Comparison of ENCODE assay signal across 37 cellular contexts in genomic region chr14:94382099-94382498, GRCh38. TPM values are rescaled to one million over a fixed set of nuclear protein-coding genes. Genes with fewer than 3 reads are reported as not detected.
"Had no signal": no experiment of that assay in that cellular context is flagged by ENCODE, and none has a peak within 500 bp of the region (broad histone marks: within the 10 kb centered on the region; RNA-seq: fewer than 3 reads in every experiment).

No MANE protein-coding gene starts in this region.

- H3K27ac ChIP-seq: adrenal gland, body of pancreas, brain microvascular endothelial cell, breast epithelium, VCaP had no signal

- H3K4me3 ChIP-seq: adrenal gland, body of pancreas, breast epithelium had no signal

- H3K9me3 ChIP-seq: adrenal gland, body of pancreas, breast epithelium had no signal

- DNase-seq: activated B cell treated with CpG ODN at 0.5 μM for 24 hours; activated CD4-positive, alpha-beta memory T cell treated with anti-CD3 and anti-CD28 coated beads for 36 hours; activated CD4-positive, alpha-beta T cell treated with anti-CD3 and anti-CD28 coated beads for 48 hours; activated CD4-positive, alpha-beta T cell treated with anti-CD3 and anti-CD28 coated beads, Interleukin-2, amount 10 ng/mL, durations not matched to agents 7 days and 5 days; activated CD4-positive, alpha-beta T cell treated with anti-CD3 and anti-CD28 coated beads, Interleukin-2, amount 50 U/mL, for 4 hours; activated CD4-positive, CD25-positive, alpha-beta regulatory T cell treated with anti-CD3 and anti-CD28 coated beads, Interleukin-2, amount 50 U/mL, for 72 hours; activated CD8-positive, alpha-beta memory T cell treated with anti-CD3 and anti-CD28 coated beads, Interleukin-2, amount 50 U/mL, for 4 hours; activated CD8-positive, alpha-beta T cell treated with anti-CD3 and anti-CD28 coated beads for 36 hours; activated effector memory CD4-positive, alpha-beta T cell treated with Interleukin-2 at 50 U/mL for 16 hours; activated gamma-delta T cell; activated naive CD4-positive, alpha-beta T cell treated with anti-CD3 and anti-CD28 coated beads for 36 hours; activated naive CD4-positive, alpha-beta T cell treated with anti-CD3 and anti-CD28 coated beads, Interleukin-2, amount 50 U/mL, for 16 hours; activated naive CD8-positive, alpha-beta T cell treated with anti-CD3 and anti-CD28 coated beads for 36 hours; activated T-cell treated with anti-CD3 and anti-CD28 coated beads for 4 hours; activated T-cell treated with anti-CD3 and anti-CD28 coated beads, Interleukin-2, amount 50 U/mL, for 1 hour; activated T-cell treated with anti-CD3 and anti-CD28 coated beads, Interleukin-2, amount 50 U/mL, for 4 hours; activated T-cell treated with anti-CD3 and anti-CD28 coated beads, Interleukin-2, amount 50 U/mL, for 72 hours; adrenal gland; amniotic stem cell; aorta; brain microvascular endothelial cell; central memory CD4-positive, alpha-beta T cell; T-cell; T-helper 2 cell; T-helper 9 cell had no signal

- H3K36me3 Mint-ChIP-seq: activated CD4-positive, alpha-beta memory T cell treated with anti-CD3 and anti-CD28 coated beads for 36 hours; activated naive CD4-positive, alpha-beta T cell treated with anti-CD3 and anti-CD28 coated beads, Interleukin-2, amount 50 U/mL, for 72 hours; activated naive CD8-positive, alpha-beta T cell treated with anti-CD3 and anti-CD28 coated beads for 36 hours; T-cell had no signal

- H3K9me3 Mint-ChIP-seq: activated B cell treated with CpG ODN at 0.5 μM for 24 hours; activated CD4-positive, alpha-beta memory T cell treated with anti-CD3 and anti-CD28 coated beads for 36 hours; activated CD4-positive, alpha-beta T cell treated with anti-CD3 and anti-CD28 coated beads, Interleukin-2, amount 10 ng/mL, durations not matched to agents 7 days and 5 days; activated CD8-positive, alpha-beta T cell treated with anti-CD3 and anti-CD28 coated beads for 36 hours; activated naive CD4-positive, alpha-beta T cell treated with anti-CD3 and anti-CD28 coated beads for 36 hours; activated naive CD4-positive, alpha-beta T cell treated with anti-CD3 and anti-CD28 coated beads, Interleukin-2, amount 50 U/mL, for 72 hours; activated naive CD8-positive, alpha-beta T cell treated with anti-CD3 and anti-CD28 coated beads for 36 hours; activated T-cell treated with anti-CD3 and anti-CD28 coated beads, Interleukin-2, amount 50 U/mL, for 4 hours; activated T-cell treated with anti-CD3 and anti-CD28 coated beads, Interleukin-2, amount 50 U/mL, for 72 hours; activated T-helper 1 cell treated with anti-CD3 and anti-CD28 coated beads, Interleukin-12 subunit alpha, Interleukin-12 subunit beta, Interleukin-2, Interleukin-4 antibody, amounts not matched to agents 30 ng/mL and 10 ng/mL and 1 ng/mL, durations not matched to agents 14 hours and 24 hours and 36 hours; activated T-helper 2 cell treated with anti-CD3 and anti-CD28 coated beads, Interferon-gamma antibody, Interleukin-2, Interleukin-4, amounts not matched to agents 10 μg/mL and 5 μg/mL and 100 μg/mL, durations not matched to agents 14 hours and 24 hours and 36 hours; T-cell; T-helper 2 cell treated with Interferon-gamma antibody and Interleukin-4, amounts not matched to agents 5 μg/mL and 100 μg/mL, for 36 hours had no signal

- FAIRE-seq: astrocyte, TTC549 had no signal

- H3K4me1 Mint-ChIP-seq: activated B cell treated with CpG ODN at 0.5 μM for 24 hours; activated CD4-positive, alpha-beta T cell treated with anti-CD3 and anti-CD28 coated beads, Interleukin-2, amount 10 ng/mL, durations not matched to agents 7 days and 5 days; T-cell had no signal

- H3K4me3 Mint-ChIP-seq: activated B cell treated with CpG ODN at 0.5 μM for 24 hours; activated CD4-positive, alpha-beta memory T cell treated with anti-CD3 and anti-CD28 coated beads for 36 hours; activated CD4-positive, alpha-beta T cell treated with anti-CD3 and anti-CD28 coated beads, Interleukin-2, amount 10 ng/mL, durations not matched to agents 7 days and 5 days; activated CD8-positive, alpha-beta T cell treated with anti-CD3 and anti-CD28 coated beads for 36 hours; activated naive CD4-positive, alpha-beta T cell treated with anti-CD3 and anti-CD28 coated beads for 36 hours; activated naive CD8-positive, alpha-beta T cell treated with anti-CD3 and anti-CD28 coated beads for 36 hours; activated T-cell treated with anti-CD3 and anti-CD28 coated beads, Interleukin-2, amount 50 U/mL, for 4 hours; activated T-cell treated with anti-CD3 and anti-CD28 coated beads, Interleukin-2, amount 50 U/mL, for 72 hours; activated T-helper 1 cell treated with anti-CD3 and anti-CD28 coated beads, Interleukin-12 subunit alpha, Interleukin-12 subunit beta, Interleukin-2, Interleukin-4 antibody, amounts not matched to agents 30 ng/mL and 10 ng/mL and 1 ng/mL, durations not matched to agents 14 hours and 24 hours and 36 hours; T-cell; T-helper 2 cell treated with Interferon-gamma antibody and Interleukin-4, amounts not matched to agents 5 μg/mL and 100 μg/mL, for 36 hours had no signal

- H3K27me3 Mint-ChIP-seq: activated CD4-positive, alpha-beta memory T cell treated with anti-CD3 and anti-CD28 coated beads for 36 hours; activated CD4-positive, alpha-beta T cell treated with anti-CD3 and anti-CD28 coated beads, Interleukin-2, amount 10 ng/mL, durations not matched to agents 7 days and 5 days; activated CD8-positive, alpha-beta T cell treated with anti-CD3 and anti-CD28 coated beads for 36 hours; activated naive CD8-positive, alpha-beta T cell treated with anti-CD3 and anti-CD28 coated beads for 36 hours had no signal

- H3K4me1 ChIP-seq: adrenal gland, breast epithelium had no signal

- H3K36me3 ChIP-seq: adrenal gland, brain microvascular endothelial cell, breast epithelium had no signal

- H3K27me3 ChIP-seq: adrenal gland, body of pancreas, brain microvascular endothelial cell, breast epithelium had no signal

- H3K27ac Mint-ChIP-seq: activated B cell treated with CpG ODN at 0.5 μM for 24 hours; activated CD4-positive, alpha-beta memory T cell treated with anti-CD3 and anti-CD28 coated beads for 36 hours; activated CD4-positive, alpha-beta T cell treated with anti-CD3 and anti-CD28 coated beads, Interleukin-2, amount 10 ng/mL, durations not matched to agents 7 days and 5 days; activated naive CD4-positive, alpha-beta T cell treated with anti-CD3 and anti-CD28 coated beads for 36 hours; activated naive CD8-positive, alpha-beta T cell treated with anti-CD3 and anti-CD28 coated beads for 36 hours; activated T-cell treated with anti-CD3 and anti-CD28 coated beads, Interleukin-2, amount 50 U/mL, for 72 hours; activated T-helper 1 cell treated with anti-CD3 and anti-CD28 coated beads, Interleukin-12 subunit alpha, Interleukin-12 subunit beta, Interleukin-2, Interleukin-4 antibody, amounts not matched to agents 30 ng/mL and 10 ng/mL and 1 ng/mL, durations not matched to agents 14 hours and 24 hours and 36 hours; activated T-helper 2 cell treated with anti-CD3 and anti-CD28 coated beads, Interferon-gamma antibody, Interleukin-2, Interleukin-4, amounts not matched to agents 10 μg/mL and 5 μg/mL and 100 μg/mL, durations not matched to agents 14 hours and 24 hours and 36 hours; T-cell; T-helper 2 cell treated with Interferon-gamma antibody and Interleukin-4, amounts not matched to agents 5 μg/mL and 100 μg/mL, for 36 hours had no signal

- ATAC-seq: activated CD8-positive, alpha-beta T cell treated with anti-CD3 and anti-CD28 coated beads for 36 hours; activated naive CD4-positive, alpha-beta T cell treated with anti-CD3 and anti-CD28 coated beads, Interleukin-2, amount 50 U/mL, for 72 hours; activated T-cell treated with anti-CD3 and anti-CD28 coated beads, Interleukin-2, amount 50 U/mL, for 4 hours; activated T-cell treated with anti-CD3 and anti-CD28 coated beads, Interleukin-2, amount 50 U/mL, for 72 hours; body of pancreas; T-cell had no signal

RNA-seq across cellular contexts. Expression of gene SERPINA1, which starts 6.3 kb away (rescaled TPM):
- total RNA-seq: activated T-helper 1 cell treated with anti-CD3 and anti-CD28 coated beads, Interleukin-12 subunit alpha, Interleukin-12 subunit beta, Interleukin-2, Interleukin-4 antibody, amounts not matched to agents 30 ng/mL and 10 ng/mL and 1 ng/mL, durations not matched to agents 14 hours and 24 hours and 36 hours had no signal

RNA-seq across cellular contexts. Expression of gene SERPINA2, which starts 15.6 kb away (rescaled TPM):
- total RNA-seq: activated B cell treated with CpG ODN at 0.5 μM for 24 hours; activated CD4-positive, alpha-beta memory T cell treated with anti-CD3 and anti-CD28 coated beads for 36 hours; activated CD4-positive, alpha-beta T cell treated with anti-CD3 and anti-CD28 coated beads, Interleukin-2, amount 10 ng/mL, durations not matched to agents 7 days and 5 days; activated CD8-positive, alpha-beta memory T cell treated with anti-CD3 and anti-CD28 coated beads for 36 hours; activated CD8-positive, alpha-beta T cell treated with anti-CD3 and anti-CD28 coated beads for 36 hours; activated naive CD4-positive, alpha-beta T cell treated with anti-CD3 and anti-CD28 coated beads for 36 hours; activated naive CD4-positive, alpha-beta T cell treated with anti-CD3 and anti-CD28 coated beads, Interleukin-2, amount 50 U/mL, for 72 hours; activated naive CD8-positive, alpha-beta T cell treated with anti-CD3 and anti-CD28 coated beads for 36 hours; activated T-cell treated with anti-CD3 and anti-CD28 coated beads, Interleukin-2, amount 50 U/mL, for 4 hours; activated T-cell treated with anti-CD3 and anti-CD28 coated beads, Interleukin-2, amount 50 U/mL, for 72 hours; activated T-helper 1 cell treated with anti-CD3 and anti-CD28 coated beads, Interleukin-12 subunit alpha, Interleukin-12 subunit beta, Interleukin-2, Interleukin-4 antibody, amounts not matched to agents 30 ng/mL and 10 ng/mL and 1 ng/mL, durations not matched to agents 14 hours and 24 hours and 36 hours; activated T-helper 2 cell treated with anti-CD3 and anti-CD28 coated beads, Interferon-gamma antibody, Interleukin-2, Interleukin-4, amounts not matched to agents 10 μg/mL and 5 μg/mL and 100 μg/mL, durations not matched to agents 14 hours and 24 hours and 36 hours; adrenal gland; aorta; astrocyte; body of pancreas; breast epithelium; cardiac septum; T-cell; T-helper 1 cell treated with Interleukin-12 subunit alpha and Interleukin-12 subunit beta and Interleukin-4 antibody, amounts not matched to agents 30 ng/mL and 1 ng/mL, for 36 hours had no signal
- polyA plus RNA-seq: adrenal gland, aorta had no signal

RNA-seq across cellular contexts. Expression of gene SERPINA6, which starts 59.0 kb away (rescaled TPM):
- total RNA-seq: activated B cell treated with CpG ODN at 0.5 μM for 24 hours; activated CD4-positive, alpha-beta memory T cell treated with anti-CD3 and anti-CD28 coated beads for 36 hours; activated CD4-positive, alpha-beta T cell treated with anti-CD3 and anti-CD28 coated beads, Interleukin-2, amount 10 ng/mL, durations not matched to agents 7 days and 5 days; activated CD8-positive, alpha-beta memory T cell treated with anti-CD3 and anti-CD28 coated beads for 36 hours; activated CD8-positive, alpha-beta T cell treated with anti-CD3 and anti-CD28 coated beads for 36 hours; activated naive CD4-positive, alpha-beta T cell treated with anti-CD3 and anti-CD28 coated beads for 36 hours; activated naive CD4-positive, alpha-beta T cell treated with anti-CD3 and anti-CD28 coated beads, Interleukin-2, amount 50 U/mL, for 72 hours; activated naive CD8-positive, alpha-beta T cell treated with anti-CD3 and anti-CD28 coated beads for 36 hours; activated T-cell treated with anti-CD3 and anti-CD28 coated beads, Interleukin-2, amount 50 U/mL, for 4 hours; activated T-cell treated with anti-CD3 and anti-CD28 coated beads, Interleukin-2, amount 50 U/mL, for 72 hours; activated T-helper 1 cell treated with anti-CD3 and anti-CD28 coated beads, Interleukin-12 subunit alpha, Interleukin-12 subunit beta, Interleukin-2, Interleukin-4 antibody, amounts not matched to agents 30 ng/mL and 10 ng/mL and 1 ng/mL, durations not matched to agents 14 hours and 24 hours and 36 hours; activated T-helper 2 cell treated with anti-CD3 and anti-CD28 coated beads, Interferon-gamma antibody, Interleukin-2, Interleukin-4, amounts not matched to agents 10 μg/mL and 5 μg/mL and 100 μg/mL, durations not matched to agents 14 hours and 24 hours and 36 hours; adrenal gland; aorta; astrocyte; cardiac septum; T-cell; T-helper 1 cell treated with Interleukin-12 subunit alpha and Interleukin-12 subunit beta and Interleukin-4 antibody, amounts not matched to agents 30 ng/mL and 1 ng/mL, for 36 hours had no signal
- polyA plus RNA-seq: aorta had no signal
